20 cellular contexts compared by ENCODE assay signal in the genomic region with DNA sequence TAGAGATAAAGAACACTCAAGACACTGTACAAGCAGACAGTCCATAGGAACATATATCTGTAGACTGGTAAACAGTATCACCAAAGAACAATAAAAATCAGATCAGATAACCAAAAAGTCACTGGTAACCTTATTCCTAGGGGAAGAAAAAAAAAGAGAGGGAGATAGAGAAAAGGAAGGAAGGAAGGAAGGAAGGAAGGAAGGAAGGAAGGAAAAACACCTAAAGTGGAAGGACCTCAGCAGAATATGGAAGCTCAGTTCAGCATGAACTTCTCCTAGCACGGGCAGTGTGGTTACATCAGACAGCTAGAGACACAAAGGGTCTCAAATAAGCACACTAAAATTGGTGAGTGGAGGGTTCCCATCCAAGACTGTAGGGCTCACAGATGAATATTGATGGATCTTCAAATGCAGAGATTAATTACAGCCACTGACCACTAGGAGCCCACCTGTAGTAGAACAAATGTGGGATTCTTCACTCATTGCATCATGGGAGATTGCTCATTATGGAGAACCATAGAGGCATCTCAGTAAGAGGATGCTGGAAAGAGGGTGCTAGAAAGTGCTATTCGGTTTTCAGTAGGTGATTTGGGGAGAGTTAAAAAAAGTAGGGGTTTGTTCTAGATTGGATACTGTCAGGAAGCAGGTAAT.
DNase-seq lines count a peak whose midpoint lies in the region; ATAC-seq and TF ChIP-seq lines count a peak whose summit lies in the region.
"Had no signal": no experiment of that assay in that cellular context is flagged by ENCODE, and none has a peak within 500 bp of the region (broad histone marks: within the 10 kb centered on the region; RNA-seq: fewer than 3 reads in every experiment).

No MANE protein-coding gene starts in this region.

- no peak overlapping the region for H3K4me2 ChIP-seq in hepatocyte

- H3K4me1 ChIP-seq in Panc1 (ENCODE audit: control insufficient read depth, insufficient read depth, low read length) (no peaks in the 10 kb centered on the region), hepatocyte (ENCODE audit: insufficient read depth) (peaks cover 10% of the 10 kb centered on the region)
- H3K4me1 ChIP-seq: adrenal gland, sigmoid colon had no signal

- in situ Hi-C loops in Panc1 (cut with HindIII; ENCODE audit: low pct_unique_long_range_greater_than_20kb, low sequenced_read_pairs), result no loop called here

- no TSS peak for BruUV-seq in Panc1 (replicated peaks; lab: Mats Ljungman, UMichigan)

- ATAC-seq in GM18519 (IDR thresholded peaks at IDR 0.05; ENCODE audit: low FRiP score, unreplicated experiment) (peak; percentile 54), Panc1 (no peak), GM21723 (IDR thresholded peaks at IDR 0.05; ENCODE audit: unreplicated experiment) (no peak), GM19452 (IDR thresholded peaks at IDR 0.05; ENCODE audit: unreplicated experiment) (no peak), GM21786 (IDR thresholded peaks at IDR 0.05; ENCODE audit: unreplicated experiment) (no peak)
- ATAC-seq: activated T-helper 17 cell treated with anti-CD3 and anti-CD28 coated beads, Interleukin-2, amount 50 U/mL, for 72 hours; left colon had no signal

- POLR2A ChIA-PET in Panc1 (lab: Charles Lee), result no interaction called here

- intact Hi-C loops in Panc1 (cut with micrococcal nuclease; ENCODE audit: unreplicated experiment), result no loop called here

- H3K27me3 ChIP-seq in Panc1 (ENCODE audit: control insufficient read depth, insufficient read depth, low read length), result no peaks in the 10 kb centered on the region; the same call in 1 of the 2 replicates
- H3K27me3 ChIP-seq in hepatocyte, result no peaks in the 10 kb centered on the region
- H3K27me3 ChIP-seq: adrenal gland, sigmoid colon had no signal

- H3K79me2 ChIP-seq in hepatocyte, result no peaks in the 10 kb centered on the region

- peak; percentile 43 for TF ChIP-seq CTCF in C4-2B (conservative IDR thresholded peaks at IDR 0.05)
- 0 out of 2 replicates have a peak, but pooled peaks have one; percentile 24 for TF ChIP-seq CTCF in Panc1 (IDR thresholded peaks at IDR 0.05)
- no peak for TF ChIP-seq CTCF in hepatocyte (IDR thresholded peaks at IDR 0.05; ENCODE audit: poor library complexity)

- CTCF ChIA-PET in Panc1 (lab: Charles Lee), result no interaction called here

- H3K36me3 ChIP-seq in Panc1 (ENCODE audit: control insufficient read depth, insufficient read depth, low read length), result no peaks in the 10 kb centered on the region
- H3K36me3 ChIP-seq in hepatocyte (replicated peaks; ENCODE audit: insufficient read depth, low read depth), result no peaks in the 10 kb centered on the region
- H3K36me3 ChIP-seq: adrenal gland, sigmoid colon had no signal

- no peaks in the 10 kb centered on the region for H3K9me3 ChIP-seq in Panc1 (ENCODE audit: control insufficient read depth, insufficient read depth, low read depth, low read length)
- no peaks in the 10 kb centered on the region for H3K9me3 ChIP-seq in hepatocyte (ENCODE audit: low read depth)
- H3K9me3 ChIP-seq: adrenal gland, sigmoid colon had no signal

- H3K4me3 ChIP-seq in Panc1 (ENCODE audit: low read depth in 2 of 2, low read length in 2 of 2) (no peak overlapping the region), hepatocyte (no peak overlapping the region)
- H3K4me3 ChIP-seq: adrenal gland, sigmoid colon had no signal

- no peaks in the 10 kb centered on the region for H3K9me2 ChIP-seq in hepatocyte (replicated peaks; ENCODE audit: insufficient read depth)

- H4K20me1 ChIP-seq in hepatocyte (ENCODE audit: insufficient read depth, poor library complexity, severe bottlenecking), result no peaks in the 10 kb centered on the region

- peak overlapping the region; percentile 1 for H2AFZ ChIP-seq in hepatocyte

- no peak overlapping the region for H3K27ac ChIP-seq in C4-2B
- no peak overlapping the region for H3K27ac ChIP-seq in Panc1 (ENCODE audit: low read length)
- no peak overlapping the region for H3K27ac ChIP-seq in hepatocyte
- H3K27ac ChIP-seq: adrenal gland, sigmoid colon had no signal

- DNase-seq in Panc1 (ENCODE audit: low read depth, low spot score) (no peak), hepatocyte (ENCODE audit: low spot score) (no peak), pons (ENCODE audit: low spot score) (no peak)
- DNase-seq: activated B cell treated with CpG ODN at 0.5 μM for 24 hours; adrenal gland; effector CD8-positive, alpha-beta T cell; H7; left colon; NCI-H2171 treated with DMSO at 0.1 percent for 48 hours; NK-92 treated with Interleukin-12 subunit alpha and Interleukin-12 subunit beta, amount 100 ng/mL, for 24 hours; nucleus accumbens; Right ventricle myocardium superior; sigmoid colon; T-helper 2 cell had no signal

- WGBS in hepatocyte (ENCODE audit: low lambda C conversion rate, missing lambda C conversion rate), result 95% methylated on average over 2 of the region's 2 CpGs
